ENCODE assay signal across 13 cellular contexts in the genomic region with DNA sequence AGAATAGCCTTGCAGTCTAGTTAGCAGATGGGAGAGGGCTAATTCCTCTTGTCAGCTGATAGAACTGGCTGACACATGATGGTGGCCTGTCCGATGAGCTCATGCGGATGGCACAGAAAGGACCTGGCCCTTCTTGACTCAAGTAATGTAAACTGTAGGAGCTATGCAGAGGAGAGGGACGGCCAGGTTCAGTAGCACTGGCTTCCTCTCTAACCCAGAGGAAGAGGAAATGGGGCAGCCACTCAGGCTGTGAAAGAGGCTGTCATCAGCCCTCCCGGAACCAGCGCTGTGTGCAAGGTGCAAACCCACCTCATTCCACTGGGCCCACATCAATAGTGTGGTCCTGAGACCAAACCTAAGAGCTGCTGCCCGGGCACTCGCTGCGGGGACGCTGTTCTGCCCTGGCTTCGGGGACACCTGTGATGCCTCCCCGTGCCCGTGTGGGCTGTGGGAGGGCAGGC. TPM values are rescaled to one million over a fixed set of nuclear protein-coding genes. Genes with fewer than 3 reads are reported as not detected.
DNase-seq lines count a peak whose midpoint lies in the region; ATAC-seq and FAIRE-seq lines count a peak whose summit lies in the region.
"Had no signal": no experiment of that assay in that cellular context is flagged by ENCODE, and none has a peak within 500 bp of the region (broad histone marks: within the 10 kb centered on the region; RNA-seq: fewer than 3 reads in every experiment).

No MANE protein-coding gene starts in this region.

- no peaks in the 10 kb centered on the region for H3K27me3 Mint-ChIP-seq in CD8-positive, alpha-beta memory T cell
- H3K27me3 Mint-ChIP-seq in T-helper 1 cell treated with Interleukin-12 subunit alpha and Interleukin-12 subunit beta and Interleukin-4 antibody, amounts not matched to agents 30 μg/mL and 1 μg/mL, for 36 hours (ENCODE audit: low read depth): no peaks in the 10 kb centered on the region

- peak; percentile 73 to 86 for ATAC-seq in activated naive CD4-positive, alpha-beta T cell treated with anti-CD3 and anti-CD28 coated beads, Interleukin-2, amount 50 U/mL, for 72 hours
- ATAC-seq in GM19328 (IDR thresholded peaks at IDR 0.05; ENCODE audit: unreplicated experiment): no peak
- ATAC-seq in GM21360 (IDR thresholded peaks at IDR 0.05; ENCODE audit: unreplicated experiment): no peak
- ATAC-seq: GM23338 had no signal

- H3K36me3 Mint-ChIP-seq in CD8-positive, alpha-beta memory T cell: peaks cover 0 to 52% (median 5%) of the 10 kb centered on the region in 3 donors
- H3K36me3 Mint-ChIP-seq in T-helper 1 cell treated with Interleukin-12 subunit alpha and Interleukin-12 subunit beta and Interleukin-4 antibody, amounts not matched to agents 30 μg/mL and 1 μg/mL, for 36 hours (ENCODE audit: low read depth): peaks cover 37% of the 10 kb centered on the region
- peaks cover 0 to 29% of the 10 kb centered on the region in 2 donors for H3K36me3 Mint-ChIP-seq in activated naive CD4-positive, alpha-beta T cell treated with anti-CD3 and anti-CD28 coated beads, Interleukin-2, amount 50 U/mL, for 72 hours

- no peaks in the 10 kb centered on the region for H3K9me3 ChIP-seq in CD8-positive, alpha-beta memory T cell (ENCODE audit: low read length)
- H3K9me3 ChIP-seq in small intestine (ENCODE audit: control insufficient read depth, low read depth): no peaks in the 10 kb centered on the region

- CTCF ChIA-PET in CD8-positive, alpha-beta memory T cell (lab: Charles Lee): interaction anchor here (0.6 to 2.1 kb wide), 15 partner anchors 8 to 119 kb away, joined by 3 to 10 read pairs (median 4); partner anchors contain the start of genes HAUS8, MYO9B and USE1

- peak; percentile 40 to 74 (median 47) for DNase-seq in CD8-positive, alpha-beta memory T cell
- peak in 1 of 2 donors; percentile 36 for DNase-seq in activated naive CD4-positive, alpha-beta T cell treated with anti-CD3 and anti-CD28 coated beads, Interleukin-2, amount 50 U/mL, for 72 hours (ENCODE audit: low spot score in 2 of 2)
- peak; percentile 57 for DNase-seq in small intestine
- DNase-seq in NCI-H1105 treated with DMSO at 0.1 percent for 48 hours (lab: John Stamatoyannopoulos, UW): no peak
- DNase-seq in COR-L47 (lab: John Stamatoyannopoulos, UW): no peak
- DNase-seq: Calu3 had no signal

- peak overlapping the region; percentile 78 to 91 (median 90) for H3K4me3 Mint-ChIP-seq in CD8-positive, alpha-beta memory T cell
- H3K4me3 Mint-ChIP-seq in T-helper 1 cell treated with Interleukin-12 subunit alpha and Interleukin-12 subunit beta and Interleukin-4 antibody, amounts not matched to agents 30 μg/mL and 1 μg/mL, for 36 hours: peak overlapping the region; percentile 78
- H3K4me3 Mint-ChIP-seq: GM23338 had no signal

- peak overlapping the region; percentile 58 for H3K27ac ChIP-seq in CD8-positive, alpha-beta memory T cell (ENCODE audit: low read depth, low read length)
- H3K27ac ChIP-seq in small intestine (ENCODE audit: low read depth in 1 of 2, low read length in 1 of 2): peak overlapping the region; percentile 51 to 61
- H3K27ac ChIP-seq: coronary artery, KMS-11, SK-N-MC had no signal

- H3K36me3 ChIP-seq in CD8-positive, alpha-beta memory T cell (ENCODE audit: insufficient read depth, low read length): peaks cover 32% of the 10 kb centered on the region
- peaks cover 7 to 12% of the 10 kb centered on the region in 2 donors for H3K36me3 ChIP-seq in small intestine (ENCODE audit: control insufficient read depth in 2 of 2, insufficient read depth in 2 of 2, low read length in 2 of 2)

- H3K4me3 ChIP-seq in CD8-positive, alpha-beta memory T cell (ENCODE audit: low read length): peak overlapping the region; percentile 70
- H3K4me3 ChIP-seq in small intestine (ENCODE audit: low read depth in 1 of 2, low read length in 2 of 2): no peak overlapping the region
- H3K4me3 ChIP-seq: coronary artery, GM23338, SK-N-MC had no signal

- no peaks in the 10 kb centered on the region for H3K27me3 ChIP-seq in CD8-positive, alpha-beta memory T cell (ENCODE audit: insufficient read depth, low read length, poor library complexity, severe bottlenecking)
- no peaks in the 10 kb centered on the region for H3K27me3 ChIP-seq in small intestine (ENCODE audit: control insufficient read depth in 2 of 2, insufficient read depth in 2 of 2, low read length in 2 of 2)

- FAIRE-seq in small intestine (lab: Jason Lieb, UNC): no peak

- no peaks in the 10 kb centered on the region for H3K9me3 Mint-ChIP-seq in CD8-positive, alpha-beta memory T cell
- H3K9me3 Mint-ChIP-seq in T-helper 1 cell treated with Interleukin-12 subunit alpha and Interleukin-12 subunit beta and Interleukin-4 antibody, amounts not matched to agents 30 μg/mL and 1 μg/mL, for 36 hours: no peaks in the 10 kb centered on the region
- no peaks in the 10 kb centered on the region for H3K9me3 Mint-ChIP-seq in activated naive CD4-positive, alpha-beta T cell treated with anti-CD3 and anti-CD28 coated beads, Interleukin-2, amount 50 U/mL, for 72 hours
- H3K9me3 Mint-ChIP-seq: GM23338 had no signal

- peaks cover 21 to 30% (median 25%) of the 10 kb centered on the region in 3 donors for H3K4me1 Mint-ChIP-seq in CD8-positive, alpha-beta memory T cell
- peaks cover 19% of the 10 kb centered on the region for H3K4me1 Mint-ChIP-seq in T-helper 1 cell treated with Interleukin-12 subunit alpha and Interleukin-12 subunit beta and Interleukin-4 antibody, amounts not matched to agents 30 μg/mL and 1 μg/mL, for 36 hours (ENCODE audit: low read depth)

- peak overlapping the region; percentile 84 to 99 (median 96) for H3K27ac Mint-ChIP-seq in CD8-positive, alpha-beta memory T cell
- peak overlapping the region; percentile 98 for H3K27ac Mint-ChIP-seq in T-helper 1 cell treated with Interleukin-12 subunit alpha and Interleukin-12 subunit beta and Interleukin-4 antibody, amounts not matched to agents 30 μg/mL and 1 μg/mL, for 36 hours
- H3K27ac Mint-ChIP-seq in activated naive CD4-positive, alpha-beta T cell treated with anti-CD3 and anti-CD28 coated beads, Interleukin-2, amount 50 U/mL, for 72 hours: peak overlapping the region; percentile 87 to 97

- POLR2A ChIA-PET in CD8-positive, alpha-beta memory T cell (lab: Charles Lee): interaction anchor here (0.6 to 2.0 kb wide), 9 partner anchors 31 to 761 kb away, joined by 3 to 14 read pairs (median 4); partner anchors contain the start of genes ANO8, HAUS8, MYO9B and OCEL1

- 73 to 82% (median 74%) methylated on average over 12 of the region's 12 CpGs for WGBS in small intestine, 3 donors

- peaks cover 21% of the 10 kb centered on the region for H3K4me1 ChIP-seq in CD8-positive, alpha-beta memory T cell (ENCODE audit: insufficient read depth, low read length)
- H3K4me1 ChIP-seq in small intestine (ENCODE audit: control insufficient read depth in 2 of 2, insufficient read depth in 1 of 2, low read depth in 1 of 2, low read length in 1 of 2): no peaks in the 10 kb centered on the region

RNA-seq across cellular contexts. Expression of gene USE1, which starts 30.7 kb away (rescaled TPM):
- 10 to 100 TPM; 31.9 to 35.4 TPM for total RNA-seq in CD8-positive, alpha-beta memory T cell
- 33.6 TPM for polyA plus RNA-seq in CD8-positive, alpha-beta memory T cell
- 10 to 100 TPM; 28.6 to 39.1 TPM for total RNA-seq in activated naive CD4-positive, alpha-beta T cell treated with anti-CD3 and anti-CD28 coated beads, Interleukin-2, amount 50 U/mL, for 72 hours
- 10 to 100 TPM; 33.8 to 40.5 (median 40.5) TPM for polyA plus RNA-seq in small intestine

RNA-seq across cellular contexts. Expression of gene OCEL1, which starts 41.6 kb away (rescaled TPM):
- total RNA-seq in CD8-positive, alpha-beta memory T cell: 10 to 100 TPM; 15.0 to 16.8 TPM
- 35.5 TPM for polyA plus RNA-seq in CD8-positive, alpha-beta memory T cell
- total RNA-seq in activated naive CD4-positive, alpha-beta T cell treated with anti-CD3 and anti-CD28 coated beads, Interleukin-2, amount 50 U/mL, for 72 hours: 10 to 100 TPM; 14.3 to 17.1 TPM
- 10 to 100 TPM; 24.0 to 93.7 (median 58.9) TPM for polyA plus RNA-seq in small intestine

Comparison
In these comparisons a context has a peak if more than half of its experiments do, and no peak if none do; other contexts are left out.
1. DNase-seq: peak in CD8-positive, alpha-beta memory T cell (5 of 5) and small intestine (single experiment); none in NCI-H1105 treated with DMSO at 0.1 percent for 48 hours (single experiment) and COR-L47 (single experiment).
2. ATAC-seq: peak in activated naive CD4-positive, alpha-beta T cell treated with anti-CD3 and anti-CD28 coated beads, Interleukin-2, amount 50 U/mL, for 72 hours (2 of 2); none in GM19328 (single experiment) and GM21360 (single experiment).
3. Peak in every context shown above with its lines, with median percentiles within 50 percentile points of each other: H3K27ac Mint-ChIP-seq.